Comparison of ENCODE assay signal across 24 cellular contexts in genomic region chr2:121236650-121237049, GRCh38. TPM values are rescaled to one million over a fixed set of nuclear protein-coding genes. Genes with fewer than 3 reads are reported as not detected.
"Had no signal": no experiment of that assay in that cellular context is flagged by ENCODE, and none has a peak within 500 bp of the region (broad histone marks: within the 10 kb centered on the region; RNA-seq: fewer than 3 reads in every experiment).

No MANE protein-coding gene starts in this region.

- H3K9me3 Mint-ChIP-seq: effector memory CD8-positive, alpha-beta T cell; memory B cell; natural killer cell; stimulated activated naive B cell treated with anti-CD40 and anti-IgM and Interleukin-4, amounts not matched to agents 10 μg/mL and 1 μg/mL and 100 μg/mL, for 72 hours; stimulated activated naive CD8-positive, alpha-beta T cell treated with anti-CD3 and anti-CD28 coated beads, Interleukin-15, amount 100 ng/mL, for 72 hours had no signal

- H3K36me3 ChIP-seq: heart right ventricle, left ventricle myocardium inferior had no signal

- ATAC-seq: effector memory CD8-positive, alpha-beta T cell; heart right ventricle; left colon; natural killer cell; psoas muscle; stimulated activated naive B cell treated with anti-CD40 and anti-IgM and Interleukin-4, amounts not matched to agents 10 μg/mL and 1 μg/mL and 100 μg/mL, for 72 hours; stimulated activated naive CD8-positive, alpha-beta T cell treated with anti-CD3 and anti-CD28 coated beads, Interleukin-15, amount 100 ng/mL, for 72 hours had no signal

- H3K4me1 Mint-ChIP-seq: memory B cell; natural killer cell; stimulated activated naive B cell treated with anti-CD40 and anti-IgM and Interleukin-4, amounts not matched to agents 10 μg/mL and 1 μg/mL and 100 μg/mL, for 72 hours; stimulated activated naive CD8-positive, alpha-beta T cell treated with anti-CD3 and anti-CD28 coated beads, Interleukin-15, amount 100 ng/mL, for 72 hours had no signal

- H3K27ac ChIP-seq: esophagus squamous epithelium, heart right ventricle, left ventricle myocardium inferior, psoas muscle, skin epidermis, suprapubic skin had no signal

- H3K27me3 ChIP-seq: suprapubic skin had no signal

- H3K4me3 Mint-ChIP-seq: effector memory CD8-positive, alpha-beta T cell; memory B cell; natural killer cell; stimulated activated naive B cell treated with anti-CD40 and anti-IgM and Interleukin-4, amounts not matched to agents 10 μg/mL and 1 μg/mL and 100 μg/mL, for 72 hours; stimulated activated naive CD8-positive, alpha-beta T cell treated with anti-CD3 and anti-CD28 coated beads, Interleukin-15, amount 100 ng/mL, for 72 hours had no signal

- H3K36me3 Mint-ChIP-seq: natural killer cell; stimulated activated naive B cell treated with anti-CD40 and anti-IgM and Interleukin-4, amounts not matched to agents 10 μg/mL and 1 μg/mL and 100 μg/mL, for 72 hours had no signal

- DNase-seq: cortex of kidney; effector memory CD8-positive, alpha-beta T cell; erythroblast; esophagus squamous epithelium; foreskin melanocyte; glutamatergic neuron; heart right ventricle; hippocampal formation; kidney glomerular epithelial cell; left colon; natural killer cell; stimulated activated CD4-positive, alpha-beta T cell treated with anti-CD3 and anti-CD28 coated beads, Interleukin-15, amount 100 ng/mL, for 24 hours; stimulated activated CD4-positive, alpha-beta T cell treated with anti-CD3 and anti-CD28 coated beads, Interleukin-2, amount 100 ng/mL, for 48 hours; stimulated activated naive B cell treated with anti-CD40 and anti-IgM and Interleukin-4, amounts not matched to agents 10 μg/mL and 1 μg/mL and 100 μg/mL, for 72 hours; stimulated activated naive CD8-positive, alpha-beta T cell treated with anti-CD3 and anti-CD28 coated beads, Interleukin-15, amount 100 ng/mL, for 72 hours; trophoblast cell had no signal

- H3K27ac Mint-ChIP-seq: effector memory CD8-positive, alpha-beta T cell; memory B cell; natural killer cell; stimulated activated naive B cell treated with anti-CD40 and anti-IgM and Interleukin-4, amounts not matched to agents 10 μg/mL and 1 μg/mL and 100 μg/mL, for 72 hours had no signal

- H3K4me3 ChIP-seq: esophagus squamous epithelium, heart right ventricle, left ventricle myocardium inferior, lung, psoas muscle, skin epidermis, suprapubic skin had no signal

- H3K4me1 ChIP-seq: heart right ventricle, left ventricle myocardium inferior, psoas muscle, suprapubic skin had no signal

- H3K27me3 Mint-ChIP-seq: memory B cell; stimulated activated naive CD8-positive, alpha-beta T cell treated with anti-CD3 and anti-CD28 coated beads, Interleukin-15, amount 100 ng/mL, for 72 hours had no signal

- H3K9me3 ChIP-seq: esophagus squamous epithelium, heart right ventricle, left ventricle myocardium inferior, psoas muscle, suprapubic skin had no signal

RNA-seq across cellular contexts. Expression of gene TFCP2L1, which starts 48.4 kb away (rescaled TPM):
- total RNA-seq: dermis microvascular lymphatic vessel endothelial cell, osteocyte had no signal
